19 cellular contexts compared by ENCODE assay signal in genomic region chr21:33961061-33961460, GRCh38. TPM values are rescaled to one million over a fixed set of nuclear protein-coding genes. Genes with fewer than 3 reads are reported as not detected.
DNase-seq lines count a peak whose midpoint lies in the region; ATAC-seq, FAIRE-seq and TF ChIP-seq lines count a peak whose summit lies in the region.
"Had no signal": no experiment of that assay in that cellular context is flagged by ENCODE, and none has a peak within 500 bp of the region (broad histone marks: within the 10 kb centered on the region; RNA-seq: fewer than 3 reads in every experiment).

No MANE protein-coding gene starts in this region.

- TF ChIP-seq EP300 in HepG2 (IDR thresholded peaks at IDR 0.05; ENCODE audit: low read depth in 2 of 2, low read length in 2 of 2) (no peak), HepG2 (CRISPR knock-in tag; IDR thresholded peaks at IDR 0.05; ENCODE audit: borderline replicate concordance) (no peak)

- H3K4me2 ChIP-seq in HepG2 (ENCODE audit: low read depth, low read length): no peak overlapping the region
- H3K4me2 ChIP-seq: A549; BLaER1 treated with 17β-estradiol and CSF1 and Interleukin-3, amounts not matched to agents 10 nM and 100 nM had no signal

- in situ Hi-C loops in HepG2 (cut with HindIII; ENCODE audit: extremely low pct_ligation_motif_present, low pct_unique_long_range_greater_than_20kb): no loop called here

- BruUV-seq in HepG2 (replicated peaks; lab: Mats Ljungman, UMichigan): no TSS peak

- H3K9me3 ChIP-seq in right lobe of liver (peaks cover 0 to 8% (median 0%) of the 10 kb centered on the region in 4 donors), HepG2 (ENCODE audit: low read length) (no peaks in the 10 kb centered on the region), small intestine (ENCODE audit: control insufficient read depth, low read depth) (no peaks in the 10 kb centered on the region)

- no peaks in the 10 kb centered on the region for H3K79me2 ChIP-seq in HepG2 (ENCODE audit: insufficient read depth, low read length)

- no peak overlapping the region for H3K9ac ChIP-seq in HepG2 (ENCODE audit: insufficient read depth, low read depth, low read length)
- H3K9ac ChIP-seq: BLaER1 treated with 17β-estradiol and CSF1 and Interleukin-3, amounts not matched to agents 10 nM and 100 nM had no signal

- TF ChIP-seq RAD21 in HepG2 (CRISPR knock-in tag; IDR thresholded peaks at IDR 0.05): no peak

- intact Hi-C loops in right lobe of liver (cut with DNase I): no loop called here
- intact Hi-C loops in HepG2 (cut with micrococcal nuclease; ENCODE audit: unreplicated experiment): no loop called here

- no peak overlapping the region for H3K27ac ChIP-seq in right lobe of liver
- no peak overlapping the region for H3K27ac ChIP-seq in HepG2 (ENCODE audit: extremely low read length, insufficient read depth, low read length)
- H3K27ac ChIP-seq in small intestine (ENCODE audit: low read depth in 1 of 2, low read length in 1 of 2): no peak overlapping the region
- H3K27ac ChIP-seq: 22Rv1; A549; BLaER1 treated with 17β-estradiol and CSF1 and Interleukin-3, amounts not matched to agents 10 nM and 100 nM; C4-2B had no signal

- H4K20me1 ChIP-seq in HepG2 (ENCODE audit: insufficient read depth, low read length): no peaks in the 10 kb centered on the region
- H4K20me1 ChIP-seq: BLaER1 treated with 17β-estradiol and CSF1 and Interleukin-3, amounts not matched to agents 10 nM and 100 nM had no signal

- CTCF ChIA-PET in HepG2 (lab: Yijun Ruan, JAX; ENCODE audit: low intra/inter-chr PET ratio, low total read pairs): no interaction called here

- TF ChIP-seq CTCF in right lobe of liver (IDR thresholded peaks at IDR 0.05) (no peak), HepG2 (CRISPR knock-in tag; IDR thresholded peaks at IDR 0.05) (no peak)

- H3K4me3 ChIP-seq in right lobe of liver (no peak overlapping the region), HepG2 (replicated peaks in 1 of 3; ENCODE audit: insufficient read depth in 1 of 3, low read depth in 2 of 3, low read length in 3 of 3) (no peak overlapping the region), small intestine (ENCODE audit: low read depth in 1 of 2, low read length in 2 of 2) (no peak overlapping the region)
- H3K4me3 ChIP-seq: A549 had no signal

- FAIRE-seq in HepG2 (lab: Jason Lieb, UNC) (no peak), small intestine (lab: Jason Lieb, UNC) (no peak)
- FAIRE-seq: A549, D721Med, GM12891, GM19239 had no signal

- POLR2A ChIA-PET in HepG2 (lab: Yijun Ruan, JAX): interaction anchor here (0.6 kb wide), 1 partner anchor 241 kb away, joined by 3 read pairs; no protein-coding TSS in a partner anchor

- H3K27me3 ChIP-seq in right lobe of liver (no peaks in the 10 kb centered on the region), HepG2 (ENCODE audit: control insufficient read depth in 1 of 2, insufficient read depth in 2 of 2, low read length in 2 of 2) (peaks cover 0 to 2% of the 10 kb centered on the region in 2 experiments; a peak in 1 of 5 replicates), small intestine (ENCODE audit: control insufficient read depth in 2 of 2, insufficient read depth in 2 of 2, low read length in 2 of 2) (no peaks in the 10 kb centered on the region)
- H3K27me3 ChIP-seq: BLaER1 treated with 17β-estradiol and CSF1 and Interleukin-3, amounts not matched to agents 10 nM and 100 nM had no signal

- DNase-seq in activated CD8-positive, alpha-beta memory T cell treated with anti-CD3 and anti-CD28 coated beads for 24 hours: peak; percentile 3
- DNase-seq in activated CD8-positive, alpha-beta memory T cell treated with anti-CD3 and anti-CD28 coated beads, Interleukin-2, amount 50 U/mL, for 4 hours: no peak
- DNase-seq in right lobe of liver (no peak), HepG2 (ENCODE audit: low spot score) (no peak), small intestine (no peak)
- DNase-seq: AML-193; Caco-2; Calu3; CD4-positive, alpha-beta T cell; DMS79 treated with DMSO at 0.1 percent for 48 hours; GF-D8 had no signal

- ATAC-seq in right lobe of liver (peak; percentile 51 to 90 (median 64)), HepG2 (no peak)
- ATAC-seq: A549; CD8-positive, alpha-beta T cell had no signal

- TF ChIP-seq POLR2A in right lobe of liver (IDR thresholded peaks at IDR 0.05) (no peak), HepG2 (IDR thresholded peaks at IDR 0.05; ENCODE audit: insufficient read depth in 1 of 2, low read depth in 2 of 2, low read length in 2 of 2) (no peak)

- WGBS in right lobe of liver (ENCODE audit: insufficient coverage, low coverage, low lambda C conversion rate, missing lambda C conversion rate): 44% methylated on average over 5 of the region's 6 CpGs
- 28% methylated on average over 6 of the region's 6 CpGs for WGBS in HepG2 (ENCODE audit: low lambda C conversion rate)
- WGBS in small intestine, 3 donors: 53 to 67% (median 63%) methylated on average over 6 of the region's 6 CpGs

- H2AFZ ChIP-seq in HepG2 (ENCODE audit: low read length): no peak overlapping the region

- no peaks in the 10 kb centered on the region for H3K4me1 ChIP-seq in right lobe of liver
- no peaks in the 10 kb centered on the region for H3K4me1 ChIP-seq in HepG2 (ENCODE audit: insufficient read depth, low read length)
- H3K4me1 ChIP-seq in small intestine (ENCODE audit: control insufficient read depth in 2 of 2, insufficient read depth in 1 of 2, low read depth in 1 of 2, low read length in 1 of 2): no peaks in the 10 kb centered on the region
- H3K4me1 ChIP-seq: A549 had no signal

- H3K36me3 ChIP-seq in right lobe of liver (no peaks in the 10 kb centered on the region), HepG2 (replicated peaks in 1 of 2; ENCODE audit: control insufficient read depth in 1 of 2, insufficient read depth in 2 of 2, low read length in 2 of 2) (no peaks in the 10 kb centered on the region), small intestine (ENCODE audit: control insufficient read depth in 2 of 2, insufficient read depth in 2 of 2, low read length in 2 of 2) (peaks cover 0 to 3% of the 10 kb centered on the region in 2 donors)
- H3K36me3 ChIP-seq: BLaER1 treated with 17β-estradiol and CSF1 and Interleukin-3, amounts not matched to agents 10 nM and 100 nM had no signal

TF ChIP-seq in HepG2, 621 proteins besides CTCF, POLR2A, EP300 and RAD21 (continues in another document):
- TF ChIP-seq TMF1 (CRISPR knock-in tag; IDR thresholded peaks at IDR 0.05; ENCODE audit: low read depth) (no peak), SCMH1 (CRISPR knock-in tag; IDR thresholded peaks at IDR 0.05; ENCODE audit: borderline replicate concordance) (no peak), ZSCAN29 (CRISPR knock-in tag; conservative IDR thresholded peaks at IDR 0.05) (no peak), ZNF674 (CRISPR knock-in tag; IDR thresholded peaks at IDR 0.05; ENCODE audit: low read depth) (no peak), ZNF329 (CRISPR knock-in tag; IDR thresholded peaks at IDR 0.05; ENCODE audit: low read depth) (no peak), FOSL2 (CRISPR knock-in tag; IDR thresholded peaks at IDR 0.05) (no peak), GLMP (CRISPR knock-in tag; IDR thresholded peaks at IDR 0.05; ENCODE audit: borderline replicate concordance) (no peak), CENPBD1 (CRISPR knock-in tag; IDR thresholded peaks at IDR 0.05; ENCODE audit: borderline replicate concordance, low read depth) (no peak), SP4 (CRISPR knock-in tag; IDR thresholded peaks at IDR 0.05) (no peak), SIN3A (IDR thresholded peaks at IDR 0.05; ENCODE audit: borderline replicate concordance, low read depth, low read length) (no peak), YEATS4 (CRISPR knock-in tag; IDR thresholded peaks at IDR 0.05; ENCODE audit: borderline replicate concordance) (no peak), ZNF225 (CRISPR knock-in tag; IDR thresholded peaks at IDR 0.05) (no peak)

RNA-seq across cellular contexts. Expression of gene ATP5PO, which starts 45.5 kb away (rescaled TPM):
- total RNA-seq in right lobe of liver: 100 to 1,000 TPM in 3 of 6 experiments, 10 to 100 TPM in 3; 87.3 to 191 (median 98.7) TPM
- total RNA-seq in HepG2 (2016; rRNA removed; fragmentation: Illumina TruSeq; extraction: Trizol): 256 and 343 TPM in 2 replicates
- 164 and 167 TPM in 2 replicates for total RNA-seq in HepG2 (2016; cell fraction: cytosol; rRNA removed; fragmentation: Illumina TruSeq; extraction: Trizol; ENCODE audit: low read depth)
- 249 and 372 TPM in 2 replicates for total RNA-seq in HepG2 (2016; cell fraction: insoluble cytoplasmic fraction; rRNA removed; fragmentation: Illumina TruSeq; extraction: Trizol)
- 151 and 155 TPM in 2 replicates for total RNA-seq in HepG2 (2016; cell fraction: membrane; rRNA removed; fragmentation: Illumina TruSeq; extraction: Trizol)
- total RNA-seq in HepG2 (2016; cell fraction: nucleus; rRNA removed; fragmentation: Illumina TruSeq; extraction: Trizol): 91.7 and 110 TPM in 2 replicates
- 210 and 297 TPM in 2 replicates for polyA plus RNA-seq in HepG2 (2011; rRNA removed)
- polyA plus RNA-seq in HepG2 (2011; cell fraction: cytosol; rRNA removed): 191 and 238 TPM in 2 replicates
- polyA plus RNA-seq in HepG2 (2011; cell fraction: nucleus; rRNA removed): 57.6 and 58.8 TPM in 2 replicates
- polyA plus RNA-seq in HepG2 (2012): 189 and 218 TPM in 2 replicates
- 156 and 166 TPM in 2 replicates for polyA plus RNA-seq in HepG2 (2016; cell fraction: cytosol; fragmentation: Illumina TruSeq; extraction: Trizol; ENCODE audit: low read depth)
- polyA plus RNA-seq in HepG2 (2016; cell fraction: insoluble cytoplasmic fraction; fragmentation: Illumina TruSeq; extraction: Trizol; ENCODE audit: low read depth): 387 and 430 TPM in 2 replicates
- polyA plus RNA-seq in HepG2 (2016; cell fraction: membrane; fragmentation: Illumina TruSeq; extraction: Trizol; ENCODE audit: low read depth): 145 and 159 TPM in 2 replicates
- 154 and 160 TPM in 2 replicates for polyA plus RNA-seq in HepG2 (2016; cell fraction: nucleus; fragmentation: Illumina TruSeq; extraction: Trizol; ENCODE audit: insufficient read depth, low read depth)
- polyA minus RNA-seq in HepG2 (2011; rRNA and poly(A)+ RNA removed; ENCODE audit: low replicate concordance): 48.9 and 100 TPM in 2 replicates
- 42.2 and 52.1 TPM in 2 replicates for polyA minus RNA-seq in HepG2 (2011; cell fraction: cytosol; rRNA and poly(A)+ RNA removed)
- polyA minus RNA-seq in HepG2 (2011; cell fraction: nucleus; rRNA and poly(A)+ RNA removed): 34.6 and 39.2 TPM in 2 replicates
- polyA plus RNA-seq in small intestine: 100 to 1,000 TPM; 458 to 904 (median 722) TPM
